Comparison of ENCODE assay signal across 8 cellular contexts in the genomic region with DNA sequence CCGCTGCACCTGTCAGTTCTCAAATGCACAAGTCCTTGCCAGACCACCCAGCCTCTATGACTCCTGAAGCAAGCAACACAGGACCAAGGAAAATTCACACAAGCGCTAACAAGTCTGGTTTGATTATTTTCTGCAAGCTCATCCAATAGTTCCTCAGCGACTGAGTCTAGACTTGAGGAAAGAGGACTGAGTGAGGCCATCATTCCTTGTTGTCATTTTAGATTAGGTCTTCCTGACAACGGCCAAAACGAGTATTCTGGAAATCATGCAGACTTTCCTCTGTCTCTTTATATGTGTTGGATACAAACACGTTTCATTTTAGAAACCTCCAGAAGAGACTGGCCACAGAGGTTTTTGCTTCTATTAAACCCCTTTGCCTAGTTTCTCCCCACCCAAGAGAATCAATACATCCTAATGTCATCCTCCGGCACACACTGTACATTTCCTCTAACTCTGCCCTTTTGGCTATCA. TPM values are rescaled to one million over a fixed set of nuclear protein-coding genes. Genes with fewer than 3 reads are reported as not detected.
DNase-seq lines count a peak whose midpoint lies in the region; ATAC-seq, FAIRE-seq and TF ChIP-seq lines count a peak whose summit lies in the region.

No MANE protein-coding gene starts in this region.

- H3K4me1 ChIP-seq in HCT116 (ENCODE audit: control insufficient read depth in 1 of 2, insufficient read depth in 2 of 2, low read length in 2 of 2): peaks cover 15 to 29% of the 10 kb centered on the region in 2 experiments
- peaks cover 15% of the 10 kb centered on the region for H3K4me1 ChIP-seq in skeletal muscle satellite cell (ENCODE audit: control insufficient read depth, insufficient read depth, low read length)

- H2AFZ ChIP-seq in HCT116 (ENCODE audit: low read depth, low read length, poor library complexity, severe bottlenecking): no peak overlapping the region

- peaks cover 16% of the 10 kb centered on the region; the same call in 1 of the 2 replicates for H4K20me1 ChIP-seq in HCT116 (ENCODE audit: insufficient read depth)

- POLR2A ChIA-PET in HCT116 (lab: Charles Lee): interaction anchor here (1.2 to 2.7 kb wide), 11 partner anchors 8 to 312 kb away, joined by 3 to 42 read pairs (median 13); a partner anchor contains a TSS
- POLR2A ChIA-PET in activated CD8-positive, alpha-beta T cell treated with anti-CD3 and anti-CD28 coated beads, Interleukin-2, amount 10 ng/mL, durations not matched to agents 7 days and 5 days (lab: Charles Lee): interaction anchor here (1.1 to 6.0 kb wide), 16 partner anchors 9 to 161 kb away, joined by 3 to 64 read pairs (median 10); a partner anchor contains a TSS

- H3K27me3 Mint-ChIP-seq in activated CD8-positive, alpha-beta T cell treated with anti-CD3 and anti-CD28 coated beads, Interleukin-2, amount 10 ng/mL, durations not matched to agents 7 days and 5 days (ENCODE audit: low read depth): no peaks in the 10 kb centered on the region

- peaks cover 46% of the 10 kb centered on the region for H3K4me1 Mint-ChIP-seq in activated CD8-positive, alpha-beta T cell treated with anti-CD3 and anti-CD28 coated beads, Interleukin-2, amount 10 ng/mL, durations not matched to agents 7 days and 5 days (ENCODE audit: low read depth)

- peak overlapping the region; percentile 98 for H3K4me3 Mint-ChIP-seq in activated CD8-positive, alpha-beta T cell treated with anti-CD3 and anti-CD28 coated beads, Interleukin-2, amount 10 ng/mL, durations not matched to agents 7 days and 5 days

- CTCF ChIA-PET in HCT116 (lab: Charles Lee): interaction anchor here (1.0 kb wide), 1 partner anchor 62 kb away, joined by 3 read pairs; no protein-coding TSS in a partner anchor
- CTCF ChIA-PET in activated CD8-positive, alpha-beta T cell treated with anti-CD3 and anti-CD28 coated beads, Interleukin-2, amount 10 ng/mL, durations not matched to agents 7 days and 5 days (lab: Charles Lee): interaction anchor here (1.0 to 3.5 kb wide), 16 partner anchors 9 to 143 kb away, joined by 3 to 15 read pairs (median 4); a partner anchor contains a TSS

- BruUV-seq in HCT116 (replicated peaks; lab: Mats Ljungman, UMichigan): TSS peak; percentile 81

- H3K9me3 Mint-ChIP-seq in activated CD8-positive, alpha-beta T cell treated with anti-CD3 and anti-CD28 coated beads, Interleukin-2, amount 10 ng/mL, durations not matched to agents 7 days and 5 days (ENCODE audit: insufficient read depth): no peaks in the 10 kb centered on the region

- H3K9ac ChIP-seq in HCT116 (ENCODE audit: low read length) (peak overlapping the region; percentile 94), skeletal muscle satellite cell (ENCODE audit: low read depth, low read length) (peak overlapping the region; percentile 92)

- H3K9me2 ChIP-seq in HCT116 (ENCODE audit: insufficient read depth): no peaks in the 10 kb centered on the region

- H3K27ac Mint-ChIP-seq in activated CD8-positive, alpha-beta T cell treated with anti-CD3 and anti-CD28 coated beads, Interleukin-2, amount 10 ng/mL, durations not matched to agents 7 days and 5 days: peak overlapping the region; percentile 100

- TF ChIP-seq RAD21 in HCT116 (IDR thresholded peaks at IDR 0.05; ENCODE audit: low read depth): no peak

- H3K36me3 Mint-ChIP-seq in activated CD8-positive, alpha-beta T cell treated with anti-CD3 and anti-CD28 coated beads, Interleukin-2, amount 10 ng/mL, durations not matched to agents 7 days and 5 days (ENCODE audit: low read depth): peaks cover 50% of the 10 kb centered on the region

- RAD21 ChIA-PET in HCT116 (lab: Charles Lee; ENCODE audit: low non-redundant PET in 1 of 2, low total read pairs in 2 of 2, uncharacterized antibody in 2 of 2, unreplicated experiment in 2 of 2): no interaction called here

- FAIRE-seq in GM12892 (lab: Jason Lieb, UNC): no peak

- H3K4me3 ChIP-seq in AG09309 (ENCODE audit: control insufficient read depth, low read depth, low read length) (peak overlapping the region; percentile 66), HCT116 (replicated peaks in 1 of 2; ENCODE audit: low read depth in 1 of 2, low read length in 2 of 2) (peak overlapping the region; percentile 81 to 83), skeletal muscle satellite cell (ENCODE audit: low read length) (peak overlapping the region; percentile 88)

- peak overlapping the region; percentile 91 for H3K27ac ChIP-seq in HCT116 (ENCODE audit: low read depth, low read length)

- no peak for ATAC-seq in HCT116
- ATAC-seq in activated CD8-positive, alpha-beta T cell treated with anti-CD3 and anti-CD28 coated beads, Interleukin-2, amount 10 ng/mL, durations not matched to agents 7 days and 5 days: no peak

- peaks cover 94% of the 10 kb centered on the region for H3K79me2 ChIP-seq in HCT116 (ENCODE audit: insufficient read depth, low read length)

- intact Hi-C loops in HCT116 (cut with micrococcal nuclease): loop anchor here (1.0 to 2.0 kb wide), 3 partner anchors 32 to 70 kb away; a partner anchor contains a TSS

- no peaks in the 10 kb centered on the region for H3K27me3 ChIP-seq in HCT116 (ENCODE audit: insufficient read depth, low read length)
- no peaks in the 10 kb centered on the region for H3K27me3 ChIP-seq in skeletal muscle satellite cell (ENCODE audit: control insufficient read depth, insufficient read depth, low read length)

- H3K36me3 ChIP-seq in HCT116 (ENCODE audit: control insufficient read depth in 1 of 2, insufficient read depth in 2 of 2, low read length in 2 of 2) (peaks cover 6 to 20% of the 10 kb centered on the region in 2 experiments; a peak in 2 of 4 replicates), skeletal muscle satellite cell (ENCODE audit: insufficient read depth, low read length) (peaks cover 4% of the 10 kb centered on the region)

- DNase-seq in AG09309 (ENCODE audit: low read depth): no peak
- no peak for DNase-seq in HCT116 (ENCODE audit: low read depth, low spot score)
- DNase-seq in activated CD8-positive, alpha-beta T cell treated with anti-CD3 and anti-CD28 coated beads, Interleukin-2, amount 10 ng/mL, durations not matched to agents 7 days and 5 days: peak; percentile 21
- DNase-seq in glomerular visceral epithelial cell (ENCODE audit: extremely low spot score): peak; percentile 22
- DNase-seq in NCI-H1105 treated with DMSO at 0.1 percent for 48 hours (lab: John Stamatoyannopoulos, UW): no peak
- no peak for DNase-seq in stimulated activated CD4-positive, alpha-beta T cell treated with anti-CD3 and anti-CD28 coated beads, Interleukin-4, amount 100 ng/mL, for 4 hours
- DNase-seq in GM12892 (ENCODE audit: insufficient read length): no peak

- no peaks in the 10 kb centered on the region for H3K9me3 ChIP-seq in HCT116 (ENCODE audit: control insufficient read depth in 1 of 2, insufficient read depth in 1 of 2, low read depth in 1 of 2, low read length in 2 of 2)
- H3K9me3 ChIP-seq in skeletal muscle satellite cell (replicated peaks; ENCODE audit: low read length): no peaks in the 10 kb centered on the region

- TF ChIP-seq POLR2A in HCT116 (IDR thresholded peaks at IDR 0.05; ENCODE audit: borderline replicate concordance, extremely low read depth, insufficient read depth, insufficient read length) (no peak), GM12892 (IDR thresholded peaks at IDR 0.05; ENCODE audit: low read depth, low read length) (no peak)

- H3K4me2 ChIP-seq in HCT116 (ENCODE audit: low read length): peak overlapping the region; percentile 84
- H3K4me2 ChIP-seq in skeletal muscle satellite cell (ENCODE audit: low read length): peak overlapping the region; percentile 99

- TF ChIP-seq CTCF in AG09309 (IDR thresholded peaks at IDR 0.05; ENCODE audit: control insufficient read depth, insufficient read depth, low read depth, low read length, missing control alignments) (no peak), HCT116 (IDR thresholded peaks at IDR 0.05 in 2 of 3, conservative IDR thresholded peaks at IDR 0.05 in 1 of 3; ENCODE audit: borderline replicate concordance in 1 of 3, insufficient read depth in 1 of 3, low read depth in 2 of 3, low read length in 2 of 3) (no peak)

RNA-seq across cellular contexts. Expression of a gene that starts 0.6 kb away (rescaled TPM):
- total RNA-seq in HCT116 (2021; ENCODE audit: unreplicated experiment): 117 TPM
- 92.3 and 108 TPM in 2 replicates for polyA plus RNA-seq in HCT116 (2012)
- 10 to 100 TPM; 59.4 to 61.1 TPM for total RNA-seq in activated CD8-positive, alpha-beta T cell treated with anti-CD3 and anti-CD28 coated beads, Interleukin-2, amount 10 ng/mL, durations not matched to agents 7 days and 5 days
- total RNA-seq in skeletal muscle satellite cell (2012; rRNA removed): 71.4 and 75.0 TPM in 2 replicates
- 51.5 TPM for polyA plus RNA-seq in GM12892 (2012; ENCODE audit: missing spikeins)

RNA-seq across cellular contexts. Expression of a gene that starts 1.1 kb away (rescaled TPM):
- 174 TPM for total RNA-seq in HCT116 (2021; ENCODE audit: unreplicated experiment)
- 87.7 and 103 TPM in 2 replicates for polyA plus RNA-seq in HCT116 (2012)
- 100 to 1,000 TPM; 106 to 116 TPM for total RNA-seq in activated CD8-positive, alpha-beta T cell treated with anti-CD3 and anti-CD28 coated beads, Interleukin-2, amount 10 ng/mL, durations not matched to agents 7 days and 5 days
- total RNA-seq in skeletal muscle satellite cell (2012; rRNA removed): 39.3 and 52.7 TPM in 2 replicates
- polyA plus RNA-seq in GM12892 (2012; ENCODE audit: missing spikeins): 70.0 TPM

RNA-seq across cellular contexts. Expression of a gene that starts 31.2 kb away (rescaled TPM):
- total RNA-seq in HCT116 (2021; ENCODE audit: unreplicated experiment): 38.0 TPM
- polyA plus RNA-seq in HCT116 (2012): 31.2 and 32.8 TPM in 2 replicates
- 10 to 100 TPM; 46.0 to 49.9 TPM for total RNA-seq in activated CD8-positive, alpha-beta T cell treated with anti-CD3 and anti-CD28 coated beads, Interleukin-2, amount 10 ng/mL, durations not matched to agents 7 days and 5 days
- total RNA-seq in skeletal muscle satellite cell (2012; rRNA removed): 17.3 and 18.3 TPM in 2 replicates
- polyA plus RNA-seq in GM12892 (2012; ENCODE audit: missing spikeins): 48.4 TPM

RNA-seq across cellular contexts. Expression of a gene that starts 54.4 kb away (rescaled TPM):
- 193 TPM for total RNA-seq in HCT116 (2021; ENCODE audit: unreplicated experiment)
- polyA plus RNA-seq in HCT116 (2012): 205 and 235 TPM in 2 replicates
- 100 to 1,000 TPM; 176 to 179 TPM for total RNA-seq in activated CD8-positive, alpha-beta T cell treated with anti-CD3 and anti-CD28 coated beads, Interleukin-2, amount 10 ng/mL, durations not matched to agents 7 days and 5 days
- 50.9 and 51.2 TPM in 2 replicates for total RNA-seq in skeletal muscle satellite cell (2012; rRNA removed)
- 119 TPM for polyA plus RNA-seq in GM12892 (2012; ENCODE audit: missing spikeins)

RNA-seq across cellular contexts. Expression of a gene that starts 54.6 kb away (rescaled TPM):
- 70.9 TPM for total RNA-seq in HCT116 (2021; ENCODE audit: unreplicated experiment)
- polyA plus RNA-seq in HCT116 (2012): 35.8 and 40.6 TPM in 2 replicates
- total RNA-seq in activated CD8-positive, alpha-beta T cell treated with anti-CD3 and anti-CD28 coated beads, Interleukin-2, amount 10 ng/mL, durations not matched to agents 7 days and 5 days: 10 to 100 TPM; 58.7 to 62.2 TPM
- total RNA-seq in skeletal muscle satellite cell (2012; rRNA removed): 57.7 and 64.6 TPM in 2 replicates
- 27.1 TPM for polyA plus RNA-seq in GM12892 (2012; ENCODE audit: missing spikeins)

Comparison
In these comparisons a context has a peak if more than half of its experiments do, and no peak if none do; other contexts are left out.
1. DNase-seq: peak in activated CD8-positive, alpha-beta T cell treated with anti-CD3 and anti-CD28 coated beads, Interleukin-2, amount 10 ng/mL, durations not matched to agents 7 days and 5 days (single experiment) and glomerular visceral epithelial cell (single experiment); none in AG09309 (single experiment), HCT116 (single experiment), NCI-H1105 treated with DMSO at 0.1 percent for 48 hours (single experiment), stimulated activated CD4-positive, alpha-beta T cell treated with anti-CD3 and anti-CD28 coated beads, Interleukin-4, amount 100 ng/mL, for 4 hours (0 of 2) and GM12892 (single experiment).
2. Peak in every context shown above with its lines, with median percentiles within 50 percentile points of each other: H3K4me3 ChIP-seq.